ENCODE assay signal across 8 cellular contexts in genomic region chr4:153488006-153488718, GRCh38. TPM values are rescaled to one million over a fixed set of nuclear protein-coding genes. Genes with fewer than 3 reads are reported as not detected.
DNase-seq lines count a peak whose midpoint lies in the region; FAIRE-seq and TF ChIP-seq lines count a peak whose summit lies in the region.

No MANE protein-coding gene starts in this region.

- no peak for FAIRE-seq in H54 (lab: Jason Lieb, UNC)

- peak; percentile 68 for DNase-seq in H7
- DNase-seq in NOMO-1 treated with DMSO at 0.1 percent for 48 hours (lab: John Stamatoyannopoulos, UW; ENCODE audit: unreplicated experiment) = peak; percentile 34
- peak; percentile 67 for DNase-seq in activated gamma-delta T cell (lab: John Stamatoyannopoulos, UW)
- peak; percentile 48 for DNase-seq in iris pigment epithelial cell (ENCODE audit: low read depth)
- peak; percentile 69 for DNase-seq in stimulated activated CD8-positive, alpha-beta memory T cell treated with anti-CD3 and anti-CD28 coated beads, Interleukin-4, amount 100 ng/mL, for 24 hours (ENCODE audit: low read depth)
- DNase-seq in H54 (ENCODE audit: insufficient read length, low spot score) = no peak
- DNase-seq in NCI-H1694 (lab: John Stamatoyannopoulos, UW) = no peak

- TF ChIP-seq CTCF in GM12875 (IDR thresholded peaks at IDR 0.05; ENCODE audit: borderline replicate concordance, insufficient read depth, low read depth, low read length) = no peak

- no peak for TF ChIP-seq POLR2A in H54 (IDR thresholded peaks at IDR 0.05; ENCODE audit: low read depth, low read length)

- no peaks in the 10 kb centered on the region for H3K27me3 ChIP-seq in H7 (ENCODE audit: control insufficient read depth, insufficient read depth, low read length)

- H3K36me3 ChIP-seq in H7 (replicated peaks; ENCODE audit: control insufficient read depth, insufficient read depth, low read length) = no peaks in the 10 kb centered on the region

- H3K4me3 ChIP-seq in GM12875 (ENCODE audit: low read depth, low read length) = peak overlapping the region; percentile 65
- H3K4me3 ChIP-seq in H7 (ENCODE audit: insufficient read depth, low read depth, low read length) = no peak overlapping the region

RNA-seq across cellular contexts. Expression of gene TMEM131L, which starts 22.0 kb away (rescaled TPM):
- 19.6 and 25.5 TPM in 2 replicates for total RNA-seq in H7 (2014; rRNA removed; shearing (Covaris generic))

Comparison
In these comparisons a context has a peak if more than half of its experiments do, and no peak if none do; other contexts are left out.
1. DNase-seq: peak in H7 (single experiment), NOMO-1 treated with DMSO at 0.1 percent for 48 hours (single experiment), activated gamma-delta T cell (single experiment), iris pigment epithelial cell (single experiment) and stimulated activated CD8-positive, alpha-beta memory T cell treated with anti-CD3 and anti-CD28 coated beads, Interleukin-4, amount 100 ng/mL, for 24 hours (single experiment); none in H54 (single experiment) and NCI-H1694 (single experiment).